ENCODE assay signal across 15 cellular contexts in the genomic region with DNA sequence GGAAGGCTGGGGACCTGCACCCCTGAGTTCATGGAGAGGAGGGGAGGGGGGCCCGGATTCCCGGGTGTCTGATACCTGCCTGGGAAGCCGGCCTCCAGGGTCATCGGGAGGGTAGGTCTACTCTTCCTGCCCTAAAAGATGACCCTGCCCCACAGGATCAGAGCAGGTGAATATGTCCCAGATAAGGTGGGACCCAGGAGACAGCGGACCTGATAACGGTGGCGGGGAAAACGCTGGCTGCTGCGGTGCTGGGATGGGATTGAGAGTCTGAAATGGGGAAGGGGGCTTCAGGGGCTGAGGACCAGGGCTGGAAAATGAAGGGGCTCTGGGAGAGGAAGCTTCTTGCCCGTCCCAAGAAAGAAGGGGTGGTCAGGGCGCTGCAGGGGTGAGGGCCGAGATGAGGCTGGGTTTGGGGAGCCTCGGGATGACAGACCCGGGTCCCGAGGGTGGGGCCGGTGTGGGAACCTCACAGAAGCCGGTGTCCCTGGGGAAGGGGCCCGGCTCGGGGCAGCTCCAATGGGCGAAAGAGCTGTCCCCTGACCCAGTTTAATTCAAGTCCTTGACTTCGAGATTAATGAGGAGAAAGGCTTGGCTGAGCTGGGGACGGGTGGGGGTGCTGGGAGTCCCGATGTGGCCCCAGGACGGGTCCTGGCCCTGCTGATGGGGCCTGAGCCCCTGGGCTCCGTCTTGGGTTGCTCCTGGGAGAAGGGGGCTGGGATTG. TPM values are rescaled to one million over a fixed set of nuclear protein-coding genes. Genes with fewer than 3 reads are reported as not detected.
DNase-seq lines count a peak whose midpoint lies in the region; ATAC-seq, FAIRE-seq and TF ChIP-seq lines count a peak whose summit lies in the region.
"Had no signal": no experiment of that assay in that cellular context is flagged by ENCODE, and none has a peak within 500 bp of the region (broad histone marks: within the 10 kb centered on the region; RNA-seq: fewer than 3 reads in every experiment).

No MANE protein-coding gene starts in this region.

- H3K27ac ChIP-seq in breast epithelium: no peak overlapping the region
- no peak overlapping the region for H3K27ac ChIP-seq in astrocyte (ENCODE audit: low read depth, low read length)
- no peak overlapping the region for H3K27ac ChIP-seq in stomach
- H3K27ac ChIP-seq in upper lobe of left lung: no peak overlapping the region

- FAIRE-seq in astrocyte (lab: Jason Lieb, UNC): no peak
- FAIRE-seq: A204.1, GM18507, keratinocyte had no signal

- H3K4me2 ChIP-seq in astrocyte (ENCODE audit: low read length): no peak overlapping the region

- CTCF ChIA-PET in MCF 10A (lab: Yijun Ruan, JAX): interaction anchor here (0.6 to 1.4 kb wide), 3 partner anchors 11 to 25 kb away, joined by 3 to 5 read pairs (median 4); no protein-coding TSS in a partner anchor

- H3K4me1 ChIP-seq in breast epithelium: no peaks in the 10 kb centered on the region
- no peaks in the 10 kb centered on the region for H3K4me1 ChIP-seq in astrocyte (ENCODE audit: insufficient read depth, low read length)
- H3K4me1 ChIP-seq in stomach: peaks cover 0 to 32% (median 18%) of the 10 kb centered on the region in 4 donors
- peaks cover 5 to 16% (median 9%) of the 10 kb centered on the region in 4 donors for H3K4me1 ChIP-seq in upper lobe of left lung

- DNase-seq in breast epithelium (ENCODE audit: low spot score in 2 of 2): no peak
- no peak for DNase-seq in MCF 10A (ENCODE audit: unreplicated experiment)
- no peak for DNase-seq in astrocyte (ENCODE audit: low read depth)
- DNase-seq in stomach: no peak
- DNase-seq in upper lobe of left lung: no peak
- DNase-seq in NCI-H774 (lab: John Stamatoyannopoulos, UW): no peak
- no peak for DNase-seq in NCI-H524 treated with DMSO at 0.1 percent for 48 hours (lab: John Stamatoyannopoulos, UW)
- DNase-seq: GDM1, mucosa of descending colon had no signal

- H3K36me3 ChIP-seq in breast epithelium (no peaks in the 10 kb centered on the region), astrocyte (ENCODE audit: insufficient read depth, low read length) (no peaks in the 10 kb centered on the region), stomach (no peaks in the 10 kb centered on the region), upper lobe of left lung (no peaks in the 10 kb centered on the region)

- H3K36me3 Mint-ChIP-seq in MCF 10A (ENCODE audit: insufficient read depth, unreplicated experiment) (no peaks in the 10 kb centered on the region), astrocyte (ENCODE audit: low read depth, unreplicated experiment) (no peaks in the 10 kb centered on the region)

- 3 to 5% (median 4%) methylated on average over 25 of the region's 25 CpGs for WGBS in stomach, 5 donors
- 6 to 15% methylated on average over 21 to 25 of the region's 25 CpGs for WGBS in upper lobe of left lung, 2 donors

- POLR2A ChIA-PET in MCF 10A (lab: Yijun Ruan, JAX): no interaction called here

- H3K9me3 ChIP-seq in breast epithelium (no peaks in the 10 kb centered on the region), astrocyte (ENCODE audit: insufficient read depth, low read depth, low read length) (peaks cover 3% of the 10 kb centered on the region), iPS-18c (ENCODE audit: control insufficient read depth, insufficient read depth, low read length) (peaks cover 2% of the 10 kb centered on the region), stomach (no peaks in the 10 kb centered on the region), upper lobe of left lung (no peaks in the 10 kb centered on the region)
- H3K9me3 ChIP-seq: mucosa of descending colon had no signal

- no peaks in the 10 kb centered on the region for H3K4me1 Mint-ChIP-seq in MCF 10A (ENCODE audit: insufficient read depth, unreplicated experiment)
- peaks cover 12% of the 10 kb centered on the region for H3K4me1 Mint-ChIP-seq in astrocyte (ENCODE audit: low read depth, unreplicated experiment)

- peaks cover 31% of the 10 kb centered on the region for H3K27me3 Mint-ChIP-seq in MCF 10A (ENCODE audit: insufficient read depth, unreplicated experiment)
- H3K27me3 Mint-ChIP-seq in astrocyte (ENCODE audit: low read depth, unreplicated experiment): peaks cover 28% of the 10 kb centered on the region

- no peaks in the 10 kb centered on the region for H3K79me2 ChIP-seq in astrocyte (ENCODE audit: insufficient read depth, low read length)

- H3K9ac ChIP-seq in astrocyte (ENCODE audit: low read length): no peak overlapping the region

- intact Hi-C loops in breast epithelium (cut with DNase I; ENCODE audit: low total_unique reads): no loop called here
- intact Hi-C loops in MCF 10A (cut with micrococcal nuclease): no loop called here
- intact Hi-C loops in stomach (cut with DNase I; ENCODE audit: low total_unique reads): no loop called here

- H3K27me3 ChIP-seq in breast epithelium (peaks cover 6 to 46% of the 10 kb centered on the region in 2 donors), astrocyte (ENCODE audit: insufficient read depth, low read length) (peaks cover 34% of the 10 kb centered on the region), stomach (peaks cover 31 to 93% (median 66%) of the 10 kb centered on the region in 3 donors), upper lobe of left lung (peaks cover 1 to 45% (median 25%) of the 10 kb centered on the region in 4 donors)

- no peak overlapping the region for H3K4me3 Mint-ChIP-seq in MCF 10A (ENCODE audit: unreplicated experiment)
- H3K4me3 Mint-ChIP-seq in astrocyte (ENCODE audit: unreplicated experiment): peak overlapping the region; percentile 69

- H3K4me3 ChIP-seq in breast epithelium (peak overlapping the region in 2 of 3 donors; percentile 45 to 57), astrocyte (ENCODE audit: insufficient read depth, low read depth, low read length) (no peak overlapping the region), iPS-18c (ENCODE audit: insufficient read depth, low read depth, low read length) (peak overlapping the region; percentile 79), stomach (peak overlapping the region in 3 of 4 donors; percentile 11 to 24 (median 20)), upper lobe of left lung (no peak overlapping the region)
- H3K4me3 ChIP-seq: mucosa of descending colon had no signal

- no peak overlapping the region for H3K27ac Mint-ChIP-seq in MCF 10A (ENCODE audit: low read depth, unreplicated experiment)
- peak overlapping the region; percentile 56 for H3K27ac Mint-ChIP-seq in astrocyte (ENCODE audit: unreplicated experiment)

- peaks cover 26% of the 10 kb centered on the region for H3K9me3 Mint-ChIP-seq in MCF 10A (ENCODE audit: unreplicated experiment)
- no peaks in the 10 kb centered on the region for H3K9me3 Mint-ChIP-seq in astrocyte (ENCODE audit: unreplicated experiment)

- no peak for TF ChIP-seq EP300 in stomach (IDR thresholded peaks at IDR 0.05)
- no peak for TF ChIP-seq EP300 in upper lobe of left lung (IDR thresholded peaks at IDR 0.05)

- H2AFZ ChIP-seq in astrocyte (ENCODE audit: low read depth, low read length): no peak overlapping the region

- H4K20me1 ChIP-seq in astrocyte (ENCODE audit: insufficient read depth, low read length): no peaks in the 10 kb centered on the region

- TF ChIP-seq CTCF in breast epithelium (IDR thresholded peaks at IDR 0.05): no peak
- TF ChIP-seq CTCF in MCF 10A (IDR thresholded peaks at IDR 0.05; ENCODE audit: unreplicated experiment): no peak
- no peak for TF ChIP-seq CTCF in astrocyte (IDR thresholded peaks at IDR 0.05; ENCODE audit: insufficient read depth, low read depth, low read length)
- no peak for TF ChIP-seq CTCF in stomach (IDR thresholded peaks at IDR 0.05)
- TF ChIP-seq CTCF in upper lobe of left lung (IDR thresholded peaks at IDR 0.05): no peak

- TF ChIP-seq POLR2A in breast epithelium (IDR thresholded peaks at IDR 0.05): no peak
- TF ChIP-seq POLR2A in stomach (IDR thresholded peaks at IDR 0.05): no peak
- TF ChIP-seq POLR2A in upper lobe of left lung (IDR thresholded peaks at IDR 0.05): no peak

- no peak for ATAC-seq in upper lobe of left lung (ENCODE audit: low FRiP score in 2 of 2)

- no TSS peak for BruUV-seq in MCF 10A (replicated peaks; lab: Mats Ljungman, UMichigan)

RNA-seq across cellular contexts. Expression of a gene that starts 0.8 kb away (rescaled TPM):
- total RNA-seq in breast epithelium (1 to 10 TPM in 2 of 3 donors, under 1 TPM in 1; 0.48 to 4.6 (median 4.0) TPM), MCF 10A (2022) (not detected in 2 replicates), astrocyte (8.4 and 12.6 TPM in 2 replicates), stomach (10 to 100 TPM in 1 of 5 donors, 1 to 10 TPM in 2, not detected in 2; 2.3 to 12.9 (median 7.0) TPM), upper lobe of left lung (not detected)
- polyA plus RNA-seq in stomach: 1 to 10 TPM in 1 of 3 donors, under 1 TPM in 1, not detected in 1; 0.12 to 1.4 TPM
- total RNA-seq: fibroblast of villous mesenchyme, pulmonary artery endothelial cell had no signal

RNA-seq across cellular contexts. Expression of a gene that starts 32.9 kb away (rescaled TPM):
- total RNA-seq in breast epithelium: 100 to 1,000 TPM in 2 of 3 donors, 10 to 100 TPM in 1; 82.9 to 204 (median 148) TPM
- total RNA-seq in MCF 10A (2022): 238 and 249 TPM in 2 replicates
- total RNA-seq in astrocyte: 193 and 201 TPM in 2 replicates
- 100 to 1,000 TPM in 4 of 5 donors, 10 to 100 TPM in 1; 61.3 to 464 (median 222) TPM for total RNA-seq in stomach
- polyA plus RNA-seq in stomach: 10 to 100 TPM; 37.4 to 99.0 (median 89.0) TPM
- 1,000 to 10,000 TPM in 1 of 6 donors, 100 to 1,000 TPM in 4, 10 to 100 TPM in 1; 72.2 to 1,027 (median 188) TPM for total RNA-seq in upper lobe of left lung

RNA-seq across cellular contexts. Expression of a gene that starts 47.5 kb away (rescaled TPM):
- total RNA-seq in breast epithelium (1 to 10 TPM; 4.5 to 8.2 (median 4.8) TPM), MCF 10A (2022) (6.9 and 9.3 TPM in 2 replicates), astrocyte (3.7 and 3.8 TPM in 2 replicates), stomach (10 to 100 TPM in 2 of 5 donors, 1 to 10 TPM in 3; 1.3 to 14.5 (median 3.5) TPM), upper lobe of left lung (10 to 100 TPM in 2 of 6 donors, 1 to 10 TPM in 4; 3.3 to 12.6 (median 9.1) TPM)
- 1 to 10 TPM; 6.9 to 7.8 (median 7.3) TPM for polyA plus RNA-seq in stomach

RNA-seq across cellular contexts. Expression of a gene that starts 51.3 kb away (rescaled TPM):
- total RNA-seq in breast epithelium: 10 to 100 TPM; 11.8 to 44.5 (median 23.1) TPM
- not detected in 2 replicates for total RNA-seq in MCF 10A (2022)
- not detected in 2 replicates for total RNA-seq in astrocyte
- 1 to 10 TPM in 4 of 5 donors, under 1 TPM in 1; 0.87 to 9.1 (median 1.3) TPM for total RNA-seq in stomach
- 1 to 10 TPM; 4.1 to 6.1 (median 5.4) TPM for polyA plus RNA-seq in stomach
- 100 to 1,000 TPM in 3 of 6 donors, 10 to 100 TPM in 3; 46.5 to 228 (median 111) TPM for total RNA-seq in upper lobe of left lung
- total RNA-seq: pulmonary artery endothelial cell had no signal
- polyA plus RNA-seq: keratinocyte had no signal

RNA-seq across cellular contexts. Expression of a gene that starts 57.0 kb away (rescaled TPM):
- total RNA-seq in breast epithelium (10 to 100 TPM in 2 of 3 donors, 1 to 10 TPM in 1; 8.8 to 40.6 (median 17.4) TPM), MCF 10A (2022) (3.0 TPM in 2 replicates), astrocyte (57.9 and 64.2 TPM in 2 replicates), stomach (100 to 1,000 TPM in 1 of 5 donors, 10 to 100 TPM in 2, under 1 TPM in 1, not detected in 1; 0.89 to 699 (median 32.8) TPM), upper lobe of left lung (10 to 100 TPM; 11.1 to 40.4 (median 20.6) TPM)
- polyA plus RNA-seq in stomach: 10 to 100 TPM; 24.8 to 48.6 (median 28.3) TPM

Comparison
In these comparisons a context has a peak if more than half of its experiments do, and no peak if none do; other contexts are left out.
1. H3K4me3 ChIP-seq: peak in breast epithelium (2 of 3), iPS-18c (single experiment) and stomach (3 of 4); none in astrocyte (single experiment) and upper lobe of left lung (0 of 4).